In the genomic region with DNA sequence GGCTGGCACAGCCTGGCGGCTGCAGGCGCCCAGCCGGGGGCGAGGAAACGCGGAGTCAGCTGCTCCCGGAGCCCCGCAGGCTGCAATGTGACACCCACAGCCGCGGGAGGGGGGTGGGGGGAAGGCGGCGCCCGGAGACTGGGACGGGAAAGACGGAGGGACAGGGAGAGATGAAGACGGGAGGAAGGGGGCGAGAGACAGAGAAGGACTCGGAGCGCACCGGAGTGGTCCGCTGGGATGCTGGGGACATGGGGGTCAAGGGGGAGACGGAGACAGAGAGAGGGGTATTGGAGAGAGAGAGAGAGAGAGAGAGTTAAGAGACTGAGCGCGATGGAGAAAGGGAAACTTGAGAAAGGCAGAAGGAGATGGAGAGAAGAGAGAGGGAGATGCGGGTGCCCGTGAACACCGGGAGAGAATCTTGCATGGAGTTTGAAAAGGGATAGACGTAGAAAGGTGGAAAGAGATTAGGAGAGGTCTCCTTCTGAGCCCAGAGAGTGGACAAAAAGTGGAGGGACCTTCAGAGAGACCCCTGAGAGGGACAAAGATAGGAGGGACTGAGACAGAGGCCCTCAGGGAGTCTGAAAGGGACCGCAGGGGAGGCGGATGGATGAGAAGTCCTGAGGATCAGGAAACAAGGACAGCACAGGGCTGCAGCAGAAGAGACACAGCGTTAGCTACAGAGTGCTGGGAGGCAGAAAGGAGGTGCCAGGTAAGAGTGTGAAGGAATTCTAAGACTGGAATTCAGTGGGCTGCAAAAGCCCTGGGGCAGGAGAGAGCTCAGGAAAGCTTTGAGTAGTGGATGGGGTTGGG, we compare ENCODE assay signal across 8 cellular contexts. TPM values are rescaled to one million over a fixed set of nuclear protein-coding genes. Genes with fewer than 3 reads are reported as not detected.
A peak's percentile ranks its signal among the peaks of the same experiment; 100 is the strongest.
DNase-seq lines count a peak whose midpoint lies in the region; ATAC-seq, FAIRE-seq and TF ChIP-seq lines count a peak whose summit lies in the region.

No MANE protein-coding gene starts in this region.

- TF ChIP-seq POLR2A in HepG2 (IDR thresholded peaks at IDR 0.05; ENCODE audit: insufficient read depth in 1 of 2, low read depth in 2 of 2, low read length in 2 of 2), result no peak

- peak overlapping the region; percentile 76 for H3K27ac Mint-ChIP-seq in central memory CD8-positive, alpha-beta T cell (ENCODE audit: low read depth)

- in situ Hi-C loops in HepG2 (cut with HindIII; ENCODE audit: extremely low pct_ligation_motif_present, low pct_unique_long_range_greater_than_20kb), result no loop called here

- intact Hi-C loops in HepG2 (cut with micrococcal nuclease; ENCODE audit: unreplicated experiment), result no loop called here

- TF ChIP-seq CTCF in HepG2 (CRISPR knock-in tag; IDR thresholded peaks at IDR 0.05) (no peak), thoracic aorta (IDR thresholded peaks at IDR 0.05) (no peak)

- no peaks in the 10 kb centered on the region for H3K79me2 ChIP-seq in HepG2 (ENCODE audit: insufficient read depth, low read length)

- H3K4me2 ChIP-seq in HepG2 (ENCODE audit: low read depth, low read length), result peak overlapping the region; percentile 67

- H3K4me1 ChIP-seq in HepG2 (ENCODE audit: insufficient read depth, low read length) (peaks cover 38% of the 10 kb centered on the region), thoracic aorta (ENCODE audit: control insufficient read depth in 1 of 2, low read depth in 2 of 2) (peaks cover 8 to 10% of the 10 kb centered on the region in 2 donors)

- BruUV-seq in HepG2 (replicated peaks; lab: Mats Ljungman, UMichigan), result no TSS peak

- ATAC-seq in central memory CD8-positive, alpha-beta T cell (replicated peaks; ENCODE audit: extremely low read depth, poor library complexity, severe bottlenecking), result no peak
- ATAC-seq in HepG2, result peak; percentile 29
- ATAC-seq in thoracic aorta (ENCODE audit: insufficient number of reproducible peaks, low FRiP score, low read depth), result no peak
- ATAC-seq in HG02981 (IDR thresholded peaks at IDR 0.05; ENCODE audit: unreplicated experiment), result no peak

- H3K9me3 ChIP-seq in HepG2 (ENCODE audit: low read length) (no peaks in the 10 kb centered on the region), thoracic aorta (no peaks in the 10 kb centered on the region)

- DNase-seq in Ammon's horn (ENCODE audit: low spot score) (peak; percentile 48), M059J (ENCODE audit: low read depth) (peak; percentile 52), HepG2 (ENCODE audit: low spot score) (no peak), thoracic aorta (ENCODE audit: low spot score) (no peak), UCSD-AML1 (lab: John Stamatoyannopoulos, UW; ENCODE audit: unreplicated experiment) (no peak), KG1 (lab: John Stamatoyannopoulos, UW) (no peak)
- no peak for DNase-seq in central memory CD8-positive, alpha-beta T cell (ENCODE audit: low spot score in 2 of 2)

- H3K4me3 ChIP-seq in HepG2 (replicated peaks in 1 of 3; ENCODE audit: insufficient read depth in 1 of 3, low read depth in 2 of 3, low read length in 3 of 3), result peak overlapping the region; percentile 54 to 77 (median 68)
- peak overlapping the region; percentile 82 for H3K4me3 ChIP-seq in thoracic aorta

- peaks cover 4% of the 10 kb centered on the region for H3K36me3 Mint-ChIP-seq in central memory CD8-positive, alpha-beta T cell (ENCODE audit: insufficient read depth)

- TF ChIP-seq EP300 in HepG2 (IDR thresholded peaks at IDR 0.05; ENCODE audit: low read depth in 2 of 2, low read length in 2 of 2) (no peak), HepG2 (CRISPR knock-in tag; IDR thresholded peaks at IDR 0.05; ENCODE audit: borderline replicate concordance) (no peak)

- H3K27me3 ChIP-seq in HepG2 (ENCODE audit: control insufficient read depth in 1 of 2, insufficient read depth in 2 of 2, low read length in 2 of 2), result peaks cover 0 to 4% of the 10 kb centered on the region in 2 experiments; a peak in 1 of 5 replicates
- H3K27me3 ChIP-seq in thoracic aorta (replicated peaks; ENCODE audit: insufficient read depth), result no peaks in the 10 kb centered on the region

- H3K27ac ChIP-seq in HepG2 (ENCODE audit: extremely low read length, insufficient read depth, low read length) (no peak overlapping the region), thoracic aorta (peak overlapping the region in 1 of 2 donors; percentile 21)

- 32% methylated on average over 31 of the region's 31 CpGs for WGBS in HepG2 (ENCODE audit: low lambda C conversion rate)

- POLR2A ChIA-PET in HepG2 (lab: Yijun Ruan, JAX), result interaction anchor here (1.3 to 1.7 kb wide), 2 partner anchors 11 to 36 kb away, joined by 3 to 8 read pairs; a partner anchor contains a TSS

- peak overlapping the region; percentile 71 for H3K4me3 Mint-ChIP-seq in central memory CD8-positive, alpha-beta T cell

- no peak for FAIRE-seq in HepG2 (lab: Jason Lieb, UNC)

- H2AFZ ChIP-seq in HepG2 (ENCODE audit: low read length), result no peak overlapping the region

- peak overlapping the region; percentile 53 for H3K9ac ChIP-seq in HepG2 (ENCODE audit: insufficient read depth, low read depth, low read length)

- no peaks in the 10 kb centered on the region for H4K20me1 ChIP-seq in HepG2 (ENCODE audit: insufficient read depth, low read length)

- CTCF ChIA-PET in HepG2 (lab: Yijun Ruan, JAX; ENCODE audit: low intra/inter-chr PET ratio, low total read pairs), result no interaction called here

- peaks cover 12% of the 10 kb centered on the region for H3K27me3 Mint-ChIP-seq in central memory CD8-positive, alpha-beta T cell

- peaks cover 29% of the 10 kb centered on the region for H3K4me1 Mint-ChIP-seq in central memory CD8-positive, alpha-beta T cell

- H3K36me3 ChIP-seq in HepG2 (replicated peaks in 1 of 2; ENCODE audit: control insufficient read depth in 1 of 2, insufficient read depth in 2 of 2, low read length in 2 of 2), result peaks cover 5 to 28% of the 10 kb centered on the region in 2 experiments
- peaks cover 4% of the 10 kb centered on the region for H3K36me3 ChIP-seq in thoracic aorta

- TF ChIP-seq RAD21 in HepG2 (CRISPR knock-in tag; IDR thresholded peaks at IDR 0.05), result no peak

- H3K9me3 Mint-ChIP-seq in central memory CD8-positive, alpha-beta T cell, result no peaks in the 10 kb centered on the region

RNA-seq across cellular contexts. Expression of a gene that starts 1.0 kb away (rescaled TPM):
- 12.5 and 12.8 TPM in 2 replicates for total RNA-seq in M059J (2014; rRNA removed; shearing (Covaris generic))
- 1.5 and 2.7 TPM in 2 replicates for total RNA-seq in HepG2 (2016; rRNA removed; fragmentation: Illumina TruSeq; extraction: Trizol)
- 4.5 and 6.0 TPM in 2 replicates for total RNA-seq in HepG2 (2016; cell fraction: cytosol; rRNA removed; fragmentation: Illumina TruSeq; extraction: Trizol; ENCODE audit: low read depth)
- total RNA-seq in HepG2 (2016; cell fraction: insoluble cytoplasmic fraction; rRNA removed; fragmentation: Illumina TruSeq; extraction: Trizol), result 1.1 and 2.5 TPM in 2 replicates
- total RNA-seq in HepG2 (2016; cell fraction: membrane; rRNA removed; fragmentation: Illumina TruSeq; extraction: Trizol), result 6.4 and 8.1 TPM in 2 replicates
- 1.5 and 2.0 TPM in 2 replicates for total RNA-seq in HepG2 (2016; cell fraction: nucleus; rRNA removed; fragmentation: Illumina TruSeq; extraction: Trizol)
- polyA plus RNA-seq in HepG2 (2011; rRNA removed), result 20.1 and 24.5 TPM in 2 replicates
- polyA plus RNA-seq in HepG2 (2011; cell fraction: cytosol; rRNA removed), result 14.0 and 14.1 TPM in 2 replicates
- 42.7 and 48.8 TPM in 2 replicates for polyA plus RNA-seq in HepG2 (2011; cell fraction: nucleus; rRNA removed)
- 5.5 and 5.6 TPM in 2 replicates for polyA plus RNA-seq in HepG2 (2012)
- 8.2 and 8.5 TPM in 2 replicates for polyA plus RNA-seq in HepG2 (2016; cell fraction: cytosol; fragmentation: Illumina TruSeq; extraction: Trizol; ENCODE audit: low read depth)
- polyA plus RNA-seq in HepG2 (2016; cell fraction: insoluble cytoplasmic fraction; fragmentation: Illumina TruSeq; extraction: Trizol; ENCODE audit: low read depth), result 1.9 and 2.0 TPM in 2 replicates
- 8.0 and 8.2 TPM in 2 replicates for polyA plus RNA-seq in HepG2 (2016; cell fraction: membrane; fragmentation: Illumina TruSeq; extraction: Trizol; ENCODE audit: low read depth)
- polyA plus RNA-seq in HepG2 (2016; cell fraction: nucleus; fragmentation: Illumina TruSeq; extraction: Trizol; ENCODE audit: insufficient read depth, low read depth), result 6.6 and 6.8 TPM in 2 replicates
- polyA minus RNA-seq in HepG2 (2011; rRNA and poly(A)+ RNA removed; ENCODE audit: low replicate concordance), result 0.89 and 10.7 TPM in 2 replicates
- 4.2 TPM in 2 replicates for polyA minus RNA-seq in HepG2 (2011; cell fraction: cytosol; rRNA and poly(A)+ RNA removed)
- 10.8 and 11.2 TPM in 2 replicates for polyA minus RNA-seq in HepG2 (2011; cell fraction: nucleus; rRNA and poly(A)+ RNA removed)
- 10 to 100 TPM; 25.1 to 26.0 TPM for total RNA-seq in thoracic aorta

RNA-seq across cellular contexts. Expression of a gene that starts 10.2 kb away (rescaled TPM):
- not detected in 2 replicates for total RNA-seq in M059J (2014; rRNA removed; shearing (Covaris generic))
- total RNA-seq in HepG2 (2016; rRNA removed; fragmentation: Illumina TruSeq; extraction: Trizol) (23.9 and 46.7 TPM in 2 replicates), thoracic aorta (1 to 10 TPM in 1 of 2 donors, under 1 TPM in 1; 0.35 to 5.4 TPM)
- total RNA-seq in HepG2 (2016; cell fraction: cytosol; rRNA removed; fragmentation: Illumina TruSeq; extraction: Trizol; ENCODE audit: low read depth), result 42.7 and 50.6 TPM in 2 replicates
- 21.2 and 50.0 TPM in 2 replicates for total RNA-seq in HepG2 (2016; cell fraction: insoluble cytoplasmic fraction; rRNA removed; fragmentation: Illumina TruSeq; extraction: Trizol)
- 54.3 and 66.8 TPM in 2 replicates for total RNA-seq in HepG2 (2016; cell fraction: membrane; rRNA removed; fragmentation: Illumina TruSeq; extraction: Trizol)
- 45.3 and 57.3 TPM in 2 replicates for total RNA-seq in HepG2 (2016; cell fraction: nucleus; rRNA removed; fragmentation: Illumina TruSeq; extraction: Trizol)
- polyA plus RNA-seq in HepG2 (2011; rRNA removed), result 261 and 364 TPM in 2 replicates
- 287 and 379 TPM in 2 replicates for polyA plus RNA-seq in HepG2 (2011; cell fraction: cytosol; rRNA removed)
- 902 and 1,132 TPM in 2 replicates for polyA plus RNA-seq in HepG2 (2011; cell fraction: nucleus; rRNA removed)
- 157 and 225 TPM in 2 replicates for polyA plus RNA-seq in HepG2 (2012)
- polyA plus RNA-seq in HepG2 (2016; cell fraction: cytosol; fragmentation: Illumina TruSeq; extraction: Trizol; ENCODE audit: low read depth), result 63.0 and 76.1 TPM in 2 replicates
- 32.2 and 40.3 TPM in 2 replicates for polyA plus RNA-seq in HepG2 (2016; cell fraction: insoluble cytoplasmic fraction; fragmentation: Illumina TruSeq; extraction: Trizol; ENCODE audit: low read depth)
- 76.4 and 86.0 TPM in 2 replicates for polyA plus RNA-seq in HepG2 (2016; cell fraction: membrane; fragmentation: Illumina TruSeq; extraction: Trizol; ENCODE audit: low read depth)
- 121 and 129 TPM in 2 replicates for polyA plus RNA-seq in HepG2 (2016; cell fraction: nucleus; fragmentation: Illumina TruSeq; extraction: Trizol; ENCODE audit: insufficient read depth, low read depth)
- 189 TPM in 1 of 2 replicates, not detected in the other for polyA minus RNA-seq in HepG2 (2011; rRNA and poly(A)+ RNA removed; ENCODE audit: low replicate concordance)
- polyA minus RNA-seq in HepG2 (2011; cell fraction: cytosol; rRNA and poly(A)+ RNA removed), result 86.7 and 119 TPM in 2 replicates
- 78.7 and 86.0 TPM in 2 replicates for polyA minus RNA-seq in HepG2 (2011; cell fraction: nucleus; rRNA and poly(A)+ RNA removed)

RNA-seq across cellular contexts. Expression of a gene that starts 31.2 kb away (rescaled TPM):
- 9.8 and 21.5 TPM in 2 replicates for total RNA-seq in M059J (2014; rRNA removed; shearing (Covaris generic))
- total RNA-seq in HepG2 (2016; rRNA removed; fragmentation: Illumina TruSeq; extraction: Trizol), result 8.0 and 14.7 TPM in 2 replicates
- total RNA-seq in HepG2 (2016; cell fraction: cytosol; rRNA removed; fragmentation: Illumina TruSeq; extraction: Trizol; ENCODE audit: low read depth), result 23.3 and 25.4 TPM in 2 replicates
- 7.2 and 15.9 TPM in 2 replicates for total RNA-seq in HepG2 (2016; cell fraction: insoluble cytoplasmic fraction; rRNA removed; fragmentation: Illumina TruSeq; extraction: Trizol)
- total RNA-seq in HepG2 (2016; cell fraction: membrane; rRNA removed; fragmentation: Illumina TruSeq; extraction: Trizol), result 26.9 and 28.0 TPM in 2 replicates
- total RNA-seq in HepG2 (2016; cell fraction: nucleus; rRNA removed; fragmentation: Illumina TruSeq; extraction: Trizol), result 17.9 and 19.7 TPM in 2 replicates
- 171 and 181 TPM in 2 replicates for polyA plus RNA-seq in HepG2 (2011; rRNA removed)
- polyA plus RNA-seq in HepG2 (2011; cell fraction: cytosol; rRNA removed), result 68.5 and 120 TPM in 2 replicates
- polyA plus RNA-seq in HepG2 (2011; cell fraction: nucleus; rRNA removed), result 669 and 1,022 TPM in 2 replicates
- polyA plus RNA-seq in HepG2 (2012), result 68.6 and 85.6 TPM in 2 replicates
- 47.6 and 52.1 TPM in 2 replicates for polyA plus RNA-seq in HepG2 (2016; cell fraction: cytosol; fragmentation: Illumina TruSeq; extraction: Trizol; ENCODE audit: low read depth)
- 11.6 and 19.2 TPM in 2 replicates for polyA plus RNA-seq in HepG2 (2016; cell fraction: insoluble cytoplasmic fraction; fragmentation: Illumina TruSeq; extraction: Trizol; ENCODE audit: low read depth)
- polyA plus RNA-seq in HepG2 (2016; cell fraction: membrane; fragmentation: Illumina TruSeq; extraction: Trizol; ENCODE audit: low read depth), result 43.5 and 50.9 TPM in 2 replicates
- 55.7 and 69.0 TPM in 2 replicates for polyA plus RNA-seq in HepG2 (2016; cell fraction: nucleus; fragmentation: Illumina TruSeq; extraction: Trizol; ENCODE audit: insufficient read depth, low read depth)
- 32.3 and 120 TPM in 2 replicates for polyA minus RNA-seq in HepG2 (2011; rRNA and poly(A)+ RNA removed; ENCODE audit: low replicate concordance)
- polyA minus RNA-seq in HepG2 (2011; cell fraction: cytosol; rRNA and poly(A)+ RNA removed), result 59.4 and 66.8 TPM in 2 replicates
- polyA minus RNA-seq in HepG2 (2011; cell fraction: nucleus; rRNA and poly(A)+ RNA removed), result 94.2 and 105 TPM in 2 replicates
- 10 to 100 TPM; 42.9 to 83.5 TPM for total RNA-seq in thoracic aorta

Comparison
In these comparisons a context has a peak if more than half of its experiments do, and no peak if none do; other contexts are left out.
1. DNase-seq: peak in Ammon's horn (single experiment) and M059J (single experiment); none in central memory CD8-positive, alpha-beta T cell (0 of 2), HepG2 (single experiment), thoracic aorta (single experiment), UCSD-AML1 (single experiment) and KG1 (single experiment).